8 cellular contexts compared by ENCODE assay signal in the genomic region with DNA sequence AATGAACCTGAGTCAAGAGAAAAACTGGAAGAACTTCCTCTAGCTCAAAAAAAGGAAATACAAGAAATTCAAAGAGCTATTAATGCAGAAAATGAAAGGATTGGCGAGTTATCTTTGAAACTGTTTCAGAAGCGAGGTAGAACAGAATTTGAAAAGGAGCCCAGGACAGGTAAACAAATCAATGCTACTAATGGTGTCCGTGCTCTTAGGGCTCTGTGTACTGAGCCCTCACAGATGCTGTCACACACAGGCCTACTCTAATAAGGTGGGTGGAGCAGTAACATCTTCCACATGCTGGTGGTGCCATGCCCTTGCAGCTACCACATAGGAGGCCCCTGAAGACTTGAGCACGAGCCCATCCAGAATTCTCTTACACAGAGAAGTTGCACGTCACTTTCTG.
"Had no signal": no experiment of that assay in that cellular context is flagged by ENCODE, and none has a peak within 500 bp of the region (broad histone marks: within the 10 kb centered on the region; RNA-seq: fewer than 3 reads in every experiment).

No MANE protein-coding gene starts in this region.

- ATAC-seq: HCT116, HepG2, K562 had no signal

- H3K4me3 Mint-ChIP-seq: HFFc6 had no signal

- H3K27ac ChIP-seq: HL-60 had no signal

- FAIRE-seq: HepG2, K562 had no signal

- H3K4me3 ChIP-seq: HAP-1, K562 had no signal

- H3K27ac Mint-ChIP-seq: HFFc6 had no signal

- H3K9me3 Mint-ChIP-seq: HFFc6 had no signal

- H3K9me3 ChIP-seq: HAP-1 had no signal

- DNase-seq: GOT3, H7, HFFc6 had no signal

- H3K4me1 ChIP-seq: HAP-1 had no signal
